Comparison of ENCODE assay signal across 12 cellular contexts in genomic region chr2:50343157-50343821, GRCh38.
"Had no signal": no experiment of that assay in that cellular context is flagged by ENCODE, and none has a peak within 500 bp of the region (broad histone marks: within the 10 kb centered on the region; RNA-seq: fewer than 3 reads in every experiment).

No MANE protein-coding gene starts in this region.

- H3K36me3 Mint-ChIP-seq: stimulated activated naive B cell treated with anti-CD40 and anti-IgM and Interleukin-4, amounts not matched to agents 10 μg/mL and 1 μg/mL and 100 μg/mL, for 72 hours had no signal

- DNase-seq: activated CD4-positive, alpha-beta T cell treated with anti-CD3 and anti-CD28 coated beads for 1 hour; activated effector memory CD4-positive, alpha-beta T cell treated with anti-CD3 and anti-CD28 coated beads, Interleukin-2, amount 50 U/mL, for 16 hours; activated naive CD4-positive, alpha-beta T cell treated with anti-CD3 and anti-CD28 coated beads, Interleukin-2, amount 50 U/mL, for 16 hours; activated T-cell treated with anti-CD3 and anti-CD28 coated beads, Interleukin-2, amount 50 U/mL, for 72 hours; effector memory CD4-positive, alpha-beta T cell; esophagus squamous epithelium; mesenchymal stem cell; naive thymus-derived CD8-positive, alpha-beta T cell; stimulated activated naive B cell treated with anti-CD40 and anti-IgM and Interleukin-4, amounts not matched to agents 10 μg/mL and 1 μg/mL and 100 μg/mL, for 72 hours; thyroid gland; WERI-Rb-1 had no signal

- ATAC-seq: activated T-cell treated with anti-CD3 and anti-CD28 coated beads, Interleukin-2, amount 50 U/mL, for 72 hours; naive thymus-derived CD8-positive, alpha-beta T cell; stimulated activated naive B cell treated with anti-CD40 and anti-IgM and Interleukin-4, amounts not matched to agents 10 μg/mL and 1 μg/mL and 100 μg/mL, for 72 hours had no signal

- H3K27ac Mint-ChIP-seq: activated T-cell treated with anti-CD3 and anti-CD28 coated beads, Interleukin-2, amount 50 U/mL, for 72 hours; dendritic cell treated with granulocyte-macrophage colony-stimulating factor and Interleukin-4, amounts not matched to agents 40 ng/mL and 50 ng/mL, for 4 days; naive thymus-derived CD8-positive, alpha-beta T cell; stimulated activated naive B cell treated with anti-CD40 and anti-IgM and Interleukin-4, amounts not matched to agents 10 μg/mL and 1 μg/mL and 100 μg/mL, for 72 hours had no signal

- H3K4me3 Mint-ChIP-seq: activated T-cell treated with anti-CD3 and anti-CD28 coated beads, Interleukin-2, amount 50 U/mL, for 72 hours; dendritic cell treated with granulocyte-macrophage colony-stimulating factor and Interleukin-4, amounts not matched to agents 40 ng/mL and 50 ng/mL, for 4 days; naive thymus-derived CD8-positive, alpha-beta T cell; stimulated activated naive B cell treated with anti-CD40 and anti-IgM and Interleukin-4, amounts not matched to agents 10 μg/mL and 1 μg/mL and 100 μg/mL, for 72 hours had no signal

- H3K9me3 Mint-ChIP-seq: dendritic cell treated with granulocyte-macrophage colony-stimulating factor and Interleukin-4, amounts not matched to agents 40 ng/mL and 50 ng/mL, for 4 days; stimulated activated naive B cell treated with anti-CD40 and anti-IgM and Interleukin-4, amounts not matched to agents 10 μg/mL and 1 μg/mL and 100 μg/mL, for 72 hours had no signal

- H3K4me1 Mint-ChIP-seq: naive thymus-derived CD8-positive, alpha-beta T cell had no signal
